Comparison of ENCODE assay signal across 10 cellular contexts in genomic region chr6:34560366-34561226, GRCh38. TPM values are rescaled to one million over a fixed set of nuclear protein-coding genes. Genes with fewer than 3 reads are reported as not detected.
A peak's percentile ranks its signal among the peaks of the same experiment; 100 is the strongest.
DNase-seq lines count a peak whose midpoint lies in the region; ATAC-seq, FAIRE-seq and TF ChIP-seq lines count a peak whose summit lies in the region.
"Had no signal": no experiment of that assay in that cellular context is flagged by ENCODE, and none has a peak within 500 bp of the region (broad histone marks: within the 10 kb centered on the region; RNA-seq: fewer than 3 reads in every experiment).

No MANE protein-coding gene starts in this region.

- no peak for FAIRE-seq in RCC 7860 (lab: Jason Lieb, UNC)
- FAIRE-seq in H54 (lab: Jason Lieb, UNC): no peak

- H2AFZ ChIP-seq in GM23338: peak overlapping the region; percentile 74; the same call in 1 of the 2 replicates

- no peak for ATAC-seq in GM23338
- ATAC-seq in left cardiac atrium: peak; percentile 60 to 86
- ATAC-seq in GM21619 (IDR thresholded peaks at IDR 0.05; ENCODE audit: unreplicated experiment): no peak
- ATAC-seq: natural killer cell treated with Interleukin-12 subunit alpha and Interleukin-12 subunit beta and Interleukin-15 and Interleukin-18, amount 100 ng/mL, for 72 hours had no signal

- no peaks in the 10 kb centered on the region for H4K20me1 ChIP-seq in GM23338 (replicated peaks; ENCODE audit: insufficient read depth)

- no peaks in the 10 kb centered on the region; the same call in 2 of the 3 replicates for H3K9me3 Mint-ChIP-seq in GM23338
- H3K9me3 Mint-ChIP-seq: natural killer cell treated with Interleukin-12 subunit alpha and Interleukin-12 subunit beta and Interleukin-15 and Interleukin-18, amount 100 ng/mL, for 72 hours had no signal

- no peak for TF ChIP-seq POLR2A in H54 (IDR thresholded peaks at IDR 0.05; ENCODE audit: low read depth, low read length)

- H3K4me3 ChIP-seq in GM23338: no peak overlapping the region
- H3K4me3 ChIP-seq: esophagus squamous epithelium had no signal

- H3K9me2 ChIP-seq in GM23338 (ENCODE audit: insufficient read depth): no peaks in the 10 kb centered on the region

- H3K27ac Mint-ChIP-seq in GM23338: no peak overlapping the region
- H3K27ac Mint-ChIP-seq: natural killer cell treated with Interleukin-12 subunit alpha and Interleukin-12 subunit beta and Interleukin-15 and Interleukin-18, amount 100 ng/mL, for 72 hours had no signal

- no peaks in the 10 kb centered on the region for H3K27me3 ChIP-seq in GM23338 (ENCODE audit: insufficient read depth)

- no peaks in the 10 kb centered on the region for H3K36me3 ChIP-seq in GM23338 (ENCODE audit: insufficient read depth)
- H3K36me3 ChIP-seq: esophagus squamous epithelium had no signal

- no peak overlapping the region for H3K4me3 Mint-ChIP-seq in GM23338
- H3K4me3 Mint-ChIP-seq: natural killer cell treated with Interleukin-12 subunit alpha and Interleukin-12 subunit beta and Interleukin-15 and Interleukin-18, amount 100 ng/mL, for 72 hours had no signal

- H3K79me2 ChIP-seq in GM23338 (replicated peaks; ENCODE audit: insufficient read depth): no peaks in the 10 kb centered on the region

- DNase-seq in A172 (ENCODE audit: low spot score): peak; percentile 39
- DNase-seq in GM23338 (ENCODE audit: low spot score): no peak
- DNase-seq in RCC 7860 (ENCODE audit: low spot score): peak; percentile 38
- peak; percentile 54 for DNase-seq in left cardiac atrium
- DNase-seq in DMS79 (lab: John Stamatoyannopoulos, UW): no peak
- DNase-seq in H54 (ENCODE audit: insufficient read length, low spot score): no peak
- DNase-seq in activated CD4-positive, CD25-positive, alpha-beta regulatory T cell (lab: John Stamatoyannopoulos, UW): no peak
- DNase-seq: esophagus squamous epithelium had no signal

- peaks cover 7% of the 10 kb centered on the region for H3K4me1 ChIP-seq in GM23338 (ENCODE audit: insufficient read depth)
- H3K4me1 ChIP-seq: esophagus squamous epithelium had no signal

- peak in 1 of 2 experiments; percentile 42; a peak in 2 of 4 replicates for TF ChIP-seq CTCF in GM23338 (conservative IDR thresholded peaks at IDR 0.05; ENCODE audit: low read depth in 2 of 2)

- peaks cover 15% of the 10 kb centered on the region for H3K4me1 Mint-ChIP-seq in GM23338

- no peak overlapping the region for H3K27ac ChIP-seq in GM23338 (ENCODE audit: low read depth)
- H3K27ac ChIP-seq: esophagus squamous epithelium had no signal

- H3F3A ChIP-seq in GM23338 (replicated peaks; ENCODE audit: low read depth): no peaks in the 10 kb centered on the region

- intact Hi-C loops in left cardiac atrium (cut with DNase I): no loop called here

- 0 out of 2 replicates have a peak overlapping the region, but pooled peaks have one; percentile 12 for H3K4me2 ChIP-seq in GM23338

- peaks cover 6% of the 10 kb centered on the region for H3K27me3 Mint-ChIP-seq in GM23338 (ENCODE audit: insufficient read depth, low read depth, poor library complexity)
- H3K27me3 Mint-ChIP-seq: natural killer cell treated with Interleukin-12 subunit alpha and Interleukin-12 subunit beta and Interleukin-15 and Interleukin-18, amount 100 ng/mL, for 72 hours had no signal

- H3K36me3 Mint-ChIP-seq in GM23338 (ENCODE audit: low read depth): no peaks in the 10 kb centered on the region
- H3K36me3 Mint-ChIP-seq: natural killer cell treated with Interleukin-12 subunit alpha and Interleukin-12 subunit beta and Interleukin-15 and Interleukin-18, amount 100 ng/mL, for 72 hours had no signal

TF ChIP-seq in GM23338, 12 proteins besides CTCF, POLR2A, EP300 and RAD21 (continues in another document):
- no peak for TF ChIP-seq EZH2phosphoT487 (IDR thresholded peaks at IDR 0.05; ENCODE audit: unreplicated experiment)
- no peak for TF ChIP-seq POLR2AphosphoS5 (IDR thresholded peaks at IDR 0.05; ENCODE audit: low read depth)
- no peak for TF ChIP-seq JUNB (IDR thresholded peaks at IDR 0.05; ENCODE audit: unreplicated experiment)
- TF ChIP-seq EZH2 (IDR thresholded peaks at IDR 0.05; ENCODE audit: low read depth, unreplicated experiment): no peak
- no peak for TF ChIP-seq CREB1 (CRISPR knock-in tag; IDR thresholded peaks at IDR 0.05; ENCODE audit: low read depth)
- TF ChIP-seq ETS1 (IDR thresholded peaks at IDR 0.05): no peak
- no peak for TF ChIP-seq STAT1 (IDR thresholded peaks at IDR 0.05; ENCODE audit: unreplicated experiment)
- no peak for TF ChIP-seq REST (IDR thresholded peaks at IDR 0.05; ENCODE audit: unreplicated experiment)

RNA-seq across cellular contexts. Expression of gene SPDEF, which starts 4.5 kb away (rescaled TPM):
- not detected in 2 replicates for total RNA-seq in A172 (2014; rRNA removed; shearing (Covaris generic))
- total RNA-seq in GM23338 (2014; rRNA removed; shearing (Covaris generic)): 0.69 TPM in 1 of 2 replicates, not detected in the other
- polyA plus RNA-seq in GM23338 (2016; fragmentation: Nextera tagmentation; extraction: Ambion mirVana): not detected in 2 replicates
- under 1 TPM in 1 of 2 donors, not detected in 1; 0.16 TPM for total RNA-seq in left cardiac atrium
- total RNA-seq: natural killer cell treated with Interleukin-12 subunit alpha and Interleukin-12 subunit beta and Interleukin-15 and Interleukin-18, amount 100 ng/mL, for 72 hours had no signal

Comparison
In these comparisons a context has a peak if more than half of its experiments do, and no peak if none do; other contexts are left out.
1. DNase-seq: peak in A172 (single experiment), RCC 7860 (single experiment) and left cardiac atrium (single experiment); none in GM23338 (single experiment), DMS79 (single experiment), H54 (single experiment) and activated CD4-positive, CD25-positive, alpha-beta regulatory T cell (0 of 4).
2. ATAC-seq: peak in left cardiac atrium (2 of 2); none in GM23338 (single experiment) and GM21619 (single experiment).